ENCODE assay signal across 8 cellular contexts in the genomic region with DNA sequence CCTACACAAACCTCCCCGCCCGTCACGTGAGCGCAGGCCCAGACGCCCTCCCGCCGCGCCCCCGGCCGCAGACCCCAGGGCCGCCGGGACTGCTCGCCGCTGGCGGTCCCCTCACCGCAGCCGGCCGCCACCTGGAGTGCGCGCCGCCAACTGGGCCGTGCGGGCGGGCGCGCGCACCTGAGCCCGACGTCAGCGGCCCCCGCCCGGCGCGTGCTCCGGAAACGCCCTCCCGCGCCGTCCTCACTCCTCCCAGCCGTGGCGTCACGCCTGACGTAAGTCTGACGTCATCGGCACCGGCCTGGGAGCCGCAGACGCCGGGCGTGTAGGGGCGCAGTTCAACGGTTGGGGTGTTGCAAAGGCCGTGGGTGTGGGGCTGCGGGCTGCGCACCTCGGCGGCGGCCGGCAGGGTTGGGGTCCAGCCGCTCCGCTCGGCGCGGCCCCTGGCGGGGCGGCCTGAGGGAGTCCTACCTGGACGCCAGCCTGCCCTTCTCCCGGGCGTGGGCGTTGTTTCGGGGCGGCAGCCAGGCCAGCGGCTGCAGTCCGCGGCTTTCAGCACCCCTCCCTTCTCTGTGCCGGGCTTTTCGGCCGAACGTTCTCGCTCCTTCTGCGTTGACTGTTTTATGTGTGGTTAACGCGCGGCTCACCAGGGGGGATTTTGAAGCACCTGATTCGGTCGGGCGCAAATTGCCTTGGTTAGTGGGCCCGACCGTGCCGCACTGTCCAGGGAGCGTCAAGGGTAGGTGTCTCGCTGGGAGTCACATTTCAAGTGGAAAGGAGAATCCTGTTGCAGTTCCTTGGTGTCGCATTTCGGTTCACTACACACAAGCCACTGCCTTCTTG. TPM values are rescaled to one million over a fixed set of nuclear protein-coding genes. Genes with fewer than 3 reads are reported as not detected.
A peak's percentile ranks its signal among the peaks of the same experiment; 100 is the strongest.
DNase-seq lines count a peak whose midpoint lies in the region; ATAC-seq and TF ChIP-seq lines count a peak whose summit lies in the region.

TSS of gene JOSD1 (minus strand) at position 155 of the 840 bp plus-strand sequence. CDS start 956 bp downstream, outside the sequence.

- CTCF ChIA-PET in IMR-90 (lab: Yijun Ruan, JAX), result no interaction called here

- TF ChIP-seq CTCF in IMR-90 (conservative IDR thresholded peaks at IDR 0.05; ENCODE audit: low read depth, low read length) (no peak; the same call in 1 of the 2 replicates), epithelial cell of esophagus (IDR thresholded peaks at IDR 0.05; ENCODE audit: insufficient read depth, low read depth, low read length, missing control alignments) (no peak)

- peaks cover 16 to 45% of the 10 kb centered on the region in 2 experiments for H3K79me1 ChIP-seq in IMR-90 (ENCODE audit: low read depth in 1 of 2, low read length in 2 of 2)

- peak within 1 kb of the TSS; percentile 84 for H3K18ac ChIP-seq in IMR-90 (ENCODE audit: low read depth, low read length)

- H4K5ac ChIP-seq in IMR-90 (ENCODE audit: low read depth, low read length), result peak within 1 kb of the TSS; percentile 71

- H4K8ac ChIP-seq in IMR-90 (ENCODE audit: low read depth in 2 of 2, low read length in 2 of 2), result peak within 1 kb of the TSS; percentile 92 to 96

- H3K56ac ChIP-seq in IMR-90 (ENCODE audit: extremely low read depth, insufficient read depth, low read length), result peak within 1 kb of the TSS; percentile 93

- WGBS in IMR-90 (ENCODE audit: extremely low coverage in 2 of 2, insufficient read length in 1 of 2), 2 experiments, result 0% methylated on average over 7 of the region's 94 CpGs; no CpG with 5 or more reads in 1 of the 2 experiments

- ATAC-seq in GM21390 (IDR thresholded peaks at IDR 0.05; ENCODE audit: unreplicated experiment), result peak; percentile 30
- ATAC-seq in IMR-90 (ENCODE audit: low read depth), result peak; percentile 30

- peak within 1 kb of the TSS; percentile 98 for H2AFZ ChIP-seq in IMR-90 (replicated peaks; ENCODE audit: low read length, poor library complexity)

- peak within 1 kb of the TSS; percentile 88 for H2BK5ac ChIP-seq in IMR-90 (ENCODE audit: low read depth, low read length, poor library complexity, severe bottlenecking)

- in situ Hi-C loops in IMR-90 (cut with MboI; ENCODE audit: low sequenced_read_pairs), result no loop called here

- H4K91ac ChIP-seq in IMR-90 (ENCODE audit: insufficient read depth, low read depth, low read length), result peak within 1 kb of the TSS; percentile 95

- peak within 1 kb of the TSS; percentile 96 for H3K4me3 ChIP-seq in IMR-90 (ENCODE audit: insufficient read depth, low read depth, low read length)
- peak within 1 kb of the TSS; percentile 69 for H3K4me3 ChIP-seq in epithelial cell of esophagus (ENCODE audit: low read length)
- peak within 1 kb of the TSS; percentile 69 for H3K4me3 ChIP-seq in mononuclear cell (ENCODE audit: low read length)

- peak within 1 kb of the TSS; percentile 34; the same call in 1 of the 3 replicates for H2BK15ac ChIP-seq in IMR-90 (ENCODE audit: low read depth, low read length)

- peak within 1 kb of the TSS; percentile 49 for H2BK120ac ChIP-seq in IMR-90 (ENCODE audit: low read depth, low read length)

- peak within 1 kb of the TSS; percentile 92 for H3K4ac ChIP-seq in IMR-90 (ENCODE audit: low read depth, low read length)

- no peaks in the 10 kb centered on the region for H3K9me3 ChIP-seq in IMR-90 (ENCODE audit: control insufficient read depth, insufficient read depth, low read length)
- no peaks in the 10 kb centered on the region for H3K9me3 ChIP-seq in mononuclear cell (ENCODE audit: low read depth, low read length)

- H3K27ac ChIP-seq in IMR-90 (ENCODE audit: insufficient read depth, low read length), result peak within 1 kb of the TSS; percentile 97

- dilution Hi-C loops in IMR-90 (cut with HindIII; ENCODE audit: low sequenced_read_pairs, unreplicated experiment), result no loop called here

- peak within 1 kb of the TSS; percentile 99 for H3K9ac ChIP-seq in IMR-90 (ENCODE audit: low read depth, low read length)

- H3K4me1 ChIP-seq in IMR-90 (ENCODE audit: control insufficient read depth, insufficient read depth, low read length) (peaks cover 13% of the 10 kb centered on the region), mononuclear cell (ENCODE audit: insufficient read depth, low read length) (peaks cover 61% of the 10 kb centered on the region)

- POLR2A ChIA-PET in IMR-90 (lab: Charles Lee; ENCODE audit: unreplicated experiment), result no interaction called here

- TF ChIP-seq POLR2A in IMR-90 (IDR thresholded peaks at IDR 0.05; ENCODE audit: low read depth, low read length), result peak; percentile 84

- no TSS peak for BruUV-seq in IMR-90 (replicated peaks; lab: Mats Ljungman, UMichigan)

- TF ChIP-seq RAD21 in IMR-90 (IDR thresholded peaks at IDR 0.05; ENCODE audit: low read length), result no peak

- 0 out of 2 replicates have a peak within 1 kb of the TSS, but pooled peaks have one; percentile 27 for H2BK20ac ChIP-seq in IMR-90 (ENCODE audit: low read depth, low read length)

- H3K9me1 ChIP-seq in IMR-90 (ENCODE audit: insufficient read depth, low read length), result peaks cover 22% of the 10 kb centered on the region

- H4K20me1 ChIP-seq in IMR-90 (ENCODE audit: insufficient read depth, low read length), result peaks cover 13% of the 10 kb centered on the region; the same call in 1 of the 2 replicates

- peak within 1 kb of the TSS; percentile 100 for H3K4me2 ChIP-seq in IMR-90 (ENCODE audit: low read depth, low read length)

- H3K27me3 ChIP-seq in IMR-90 (ENCODE audit: control insufficient read depth, insufficient read depth, low read length), result no peaks in the 10 kb centered on the region
- no peaks in the 10 kb centered on the region for H3K27me3 ChIP-seq in mononuclear cell (ENCODE audit: insufficient read depth, low read length)

- H2AK5ac ChIP-seq in IMR-90 (ENCODE audit: low read depth, low read length), result peak within 1 kb of the TSS; percentile 100

- peak; percentile 84 for DNase-seq in COLO829 (ENCODE audit: low spot score)
- peak; percentile 95 for DNase-seq in IMR-90
- peak; percentile 95 for DNase-seq in OCI-M1 (lab: John Stamatoyannopoulos, UW)
- peak; percentile 98 for DNase-seq in activated T-cell treated with anti-CD3 and anti-CD28 coated beads for 48 hours (ENCODE audit: low read depth)
- peak; percentile 97 for DNase-seq in epithelial cell of esophagus (ENCODE audit: low read depth)
- DNase-seq in stimulated activated CD8-positive, alpha-beta memory T cell treated with anti-CD3 and anti-CD28 coated beads, Interleukin-2, amount 100 ng/mL, for 48 hours (ENCODE audit: low read depth in 2 of 2), result peak; percentile 97

- H2AK9ac ChIP-seq in IMR-90 (replicated peaks; ENCODE audit: low read depth, low read length, poor library complexity), result peak within 1 kb of the TSS; percentile 98

- H3K14ac ChIP-seq in IMR-90 (replicated peaks; ENCODE audit: low read depth, low read length), result peak within 1 kb of the TSS; percentile 92

- peak within 1 kb of the TSS; percentile 80 for H3K23ac ChIP-seq in IMR-90 (ENCODE audit: low read depth, low read length)

- H3K36me3 ChIP-seq in IMR-90 (ENCODE audit: control insufficient read depth, insufficient read depth, low read length), result no peaks in the 10 kb centered on the region; the same call in 1 of the 2 replicates

- intact Hi-C loops in IMR-90 (cut with micrococcal nuclease), result loop anchor here (10.0 kb wide), 1 partner anchor 646 kb away; the partner anchor contains the start of gene PICK1

TF ChIP-seq in IMR-90, 13 proteins besides CTCF, POLR2A, EP300 and RAD21:
- TF ChIP-seq ELK1 (IDR thresholded peaks at IDR 0.05; ENCODE audit: borderline replicate concordance, low read depth, low read length), result no peak
- peak; percentile 75; the same call in 1 of the 2 replicates for TF ChIP-seq MXI1 (IDR thresholded peaks at IDR 0.05; ENCODE audit: borderline replicate concordance, low read depth, low read length)
- no peak for TF ChIP-seq MAFK (IDR thresholded peaks at IDR 0.05; ENCODE audit: low read depth, low read length)
- TF ChIP-seq BHLHE40 (IDR thresholded peaks at IDR 0.05; ENCODE audit: low read depth, low read length), result peak; percentile 91
- TF ChIP-seq FOS (IDR thresholded peaks at IDR 0.05; ENCODE audit: low read depth, low read length), result peak; percentile 32; the same call in 1 of the 2 replicates
- TF ChIP-seq RFX5 (IDR thresholded peaks at IDR 0.05; ENCODE audit: low read depth, low read length), result no peak
- TF ChIP-seq MAZ (IDR thresholded peaks at IDR 0.05; ENCODE audit: borderline replicate concordance, low read depth, low read length), result peak; percentile 97
- no peak for TF ChIP-seq RCOR1 (IDR thresholded peaks at IDR 0.05; ENCODE audit: insufficient replicate concordance, low read length)
- TF ChIP-seq CEBPB (IDR thresholded peaks at IDR 0.05; ENCODE audit: low read depth, low read length), result peak; percentile 72
- no peak; the same call in 1 of the 2 replicates for TF ChIP-seq CHD1 (IDR thresholded peaks at IDR 0.05; ENCODE audit: low read depth, low read length)
- peak; percentile 73 for TF ChIP-seq USF2 (IDR thresholded peaks at IDR 0.05; ENCODE audit: low read depth, low read length)

RNA-seq across cellular contexts. Expression of gene JOSD1, which starts in this region (rescaled TPM):
- total RNA-seq in IMR-90 (2012; rRNA removed) (32.5 and 35.8 TPM in 2 replicates), mononuclear cell (187 TPM)
- 28.2 and 30.2 TPM in 2 replicates for polyA plus RNA-seq in IMR-90 (2012; rRNA removed)
- polyA plus RNA-seq in IMR-90 (2012; cell fraction: cytosol; rRNA removed), result 16.3 and 22.1 TPM in 2 replicates
- polyA plus RNA-seq in IMR-90 (2012; cell fraction: nucleus; rRNA removed; ENCODE audit: low replicate concordance), result 36.9 and 86.4 TPM in 2 replicates

Comparison
In these comparisons a context has a peak if more than half of its experiments do, and no peak if none do; other contexts are left out.
1. Peak in every context shown above with its lines: DNase-seq, ATAC-seq, H3K4me3 ChIP-seq and H3K27ac ChIP-seq.